Comparison of ENCODE assay signal across 8 cellular contexts in the genomic region with DNA sequence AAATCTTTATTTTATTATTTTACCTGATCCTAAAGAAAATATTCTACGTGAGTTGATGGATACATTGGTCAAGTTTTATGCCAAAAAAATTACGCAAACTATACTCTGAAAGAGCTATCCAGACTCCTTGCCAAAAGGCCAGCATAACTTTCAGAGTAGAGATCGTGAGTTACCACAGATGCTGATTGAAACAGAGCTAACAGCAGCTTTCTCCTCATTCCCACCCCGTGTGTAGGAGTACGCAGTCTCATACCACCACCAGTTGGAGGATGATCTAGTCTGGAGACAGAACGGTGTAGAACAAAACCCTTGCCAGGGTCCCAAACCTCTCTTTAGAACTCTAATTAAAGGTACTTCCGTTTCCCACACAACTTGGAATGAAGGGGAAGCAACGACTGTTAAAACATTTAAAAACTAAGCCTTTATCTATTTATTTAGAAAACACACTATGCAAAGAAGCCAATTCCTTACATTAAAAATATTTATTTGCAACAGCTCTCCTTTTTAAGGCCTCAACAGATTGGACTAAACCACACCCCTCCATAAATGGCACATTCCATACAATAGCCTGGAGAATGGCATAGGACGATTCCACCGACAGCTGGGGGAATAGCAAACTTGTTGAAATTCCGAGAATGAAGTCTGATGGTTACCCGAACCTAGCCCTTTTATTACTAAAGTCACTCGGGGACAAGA.
DNase-seq lines count a peak whose midpoint lies in the region; ATAC-seq lines count a peak whose summit lies in the region.

No MANE protein-coding gene starts in this region.

- ATAC-seq in GM18517 (IDR thresholded peaks at IDR 0.05; ENCODE audit: unreplicated experiment): peak; percentile 1
- ATAC-seq in activated naive CD8-positive, alpha-beta T cell treated with anti-CD3 and anti-CD28 coated beads, Interleukin-2, amount 50 U/mL, for 24 hours: peak; percentile 30
- no peak for ATAC-seq in GM21367 (IDR thresholded peaks at IDR 0.05; ENCODE audit: unreplicated experiment)

- peaks cover 36% of the 10 kb centered on the region for H3K36me3 Mint-ChIP-seq in activated naive CD8-positive, alpha-beta T cell treated with anti-CD3 and anti-CD28 coated beads, Interleukin-2, amount 50 U/mL, for 24 hours (ENCODE audit: low read depth)

- H3K4me1 Mint-ChIP-seq in activated naive CD8-positive, alpha-beta T cell treated with anti-CD3 and anti-CD28 coated beads, Interleukin-2, amount 50 U/mL, for 24 hours: peaks cover 56% of the 10 kb centered on the region

- H3K4me3 Mint-ChIP-seq in activated naive CD8-positive, alpha-beta T cell treated with anti-CD3 and anti-CD28 coated beads, Interleukin-2, amount 50 U/mL, for 24 hours: peak overlapping the region; percentile 99

- peak overlapping the region; percentile 90 for H3K27ac Mint-ChIP-seq in activated naive CD8-positive, alpha-beta T cell treated with anti-CD3 and anti-CD28 coated beads, Interleukin-2, amount 50 U/mL, for 24 hours

- DNase-seq in Ammon's horn (ENCODE audit: low spot score) (peak; percentile 31), NCI-H526 treated with DMSO at 0.1 percent for 48 hours (lab: John Stamatoyannopoulos, UW) (peak; percentile 45), hepatic stellate cell (ENCODE audit: low spot score) (peak; percentile 51), skeletal muscle cell (ENCODE audit: low read depth) (peak; percentile 56), LoVo (ENCODE audit: low spot score) (no peak)
- DNase-seq in activated naive CD8-positive, alpha-beta T cell treated with anti-CD3 and anti-CD28 coated beads, Interleukin-2, amount 50 U/mL, for 24 hours: peak; percentile 20

- peaks cover 3% of the 10 kb centered on the region for H3K27me3 Mint-ChIP-seq in activated naive CD8-positive, alpha-beta T cell treated with anti-CD3 and anti-CD28 coated beads, Interleukin-2, amount 50 U/mL, for 24 hours

- no peaks in the 10 kb centered on the region for H3K9me3 Mint-ChIP-seq in activated naive CD8-positive, alpha-beta T cell treated with anti-CD3 and anti-CD28 coated beads, Interleukin-2, amount 50 U/mL, for 24 hours

- peak overlapping the region; percentile 82 for H3K4me3 ChIP-seq in skeletal muscle cell (ENCODE audit: low read depth, low read length)
